ENCODE assay signal across 15 cellular contexts in the genomic region with DNA sequence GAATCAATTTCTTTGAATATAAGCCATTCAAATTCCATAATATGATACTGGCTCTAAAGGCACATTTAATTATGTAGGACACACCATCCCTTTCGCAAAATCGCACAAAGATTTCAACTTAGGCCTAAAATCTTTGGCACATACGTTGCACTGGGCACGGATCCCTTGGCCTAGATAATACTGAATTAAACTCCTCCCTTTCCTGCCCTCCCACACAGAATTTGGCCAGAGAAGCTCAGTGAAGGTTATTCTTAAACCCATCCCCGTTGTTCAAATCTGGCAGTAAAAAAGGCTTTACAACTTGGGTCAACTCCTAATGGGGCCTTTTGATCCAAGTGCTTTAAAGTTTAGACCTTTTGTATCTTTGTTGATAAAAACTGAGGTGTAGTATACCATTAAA.
DNase-seq lines count a peak whose midpoint lies in the region; ATAC-seq and TF ChIP-seq lines count a peak whose summit lies in the region.
"Had no signal": no experiment of that assay in that cellular context is flagged by ENCODE, and none has a peak within 500 bp of the region (broad histone marks: within the 10 kb centered on the region; RNA-seq: fewer than 3 reads in every experiment).

No MANE protein-coding gene starts in this region.

- H3K4me3 Mint-ChIP-seq in natural killer cell = no peak overlapping the region
- no peak overlapping the region for H3K4me3 Mint-ChIP-seq in stimulated activated naive B cell treated with anti-CD40 and anti-IgM and Interleukin-4, amounts not matched to agents 10 μg/mL and 1 μg/mL and 100 μg/mL, for 72 hours
- H3K4me3 Mint-ChIP-seq: activated T-helper 17 cell treated with anti-CD3 and anti-CD28 coated beads, Interleukin-2, amount 50 U/mL, for 72 hours had no signal

- TF ChIP-seq EP300 in suprapubic skin (IDR thresholded peaks at IDR 0.05) = no peak

- H3K36me3 Mint-ChIP-seq in natural killer cell = no peaks in the 10 kb centered on the region
- no peaks in the 10 kb centered on the region for H3K36me3 Mint-ChIP-seq in stimulated activated naive B cell treated with anti-CD40 and anti-IgM and Interleukin-4, amounts not matched to agents 10 μg/mL and 1 μg/mL and 100 μg/mL, for 72 hours

- no peak for ATAC-seq in natural killer cell
- no peak for ATAC-seq in stimulated activated naive B cell treated with anti-CD40 and anti-IgM and Interleukin-4, amounts not matched to agents 10 μg/mL and 1 μg/mL and 100 μg/mL, for 72 hours (replicated peaks)
- ATAC-seq: activated T-helper 17 cell treated with anti-CD3 and anti-CD28 coated beads, Interleukin-2, amount 50 U/mL, for 72 hours; K562 had no signal

- H3K9me3 ChIP-seq in suprapubic skin = no peaks in the 10 kb centered on the region

- no peak for TF ChIP-seq CTCF in VCaP (conservative IDR thresholded peaks at IDR 0.05)
- no peak for TF ChIP-seq CTCF in fibroblast of mammary gland (conservative IDR thresholded peaks at IDR 0.05; ENCODE audit: control insufficient read depth, insufficient read depth, low read depth, low read length)
- no peak for TF ChIP-seq CTCF in suprapubic skin (IDR thresholded peaks at IDR 0.05)
- TF ChIP-seq CTCF in natural killer cell (IDR thresholded peaks at IDR 0.05) = no peak

- no peak overlapping the region for H3K27ac Mint-ChIP-seq in natural killer cell
- no peak overlapping the region for H3K27ac Mint-ChIP-seq in stimulated activated naive B cell treated with anti-CD40 and anti-IgM and Interleukin-4, amounts not matched to agents 10 μg/mL and 1 μg/mL and 100 μg/mL, for 72 hours
- H3K27ac Mint-ChIP-seq: activated T-helper 17 cell treated with anti-CD3 and anti-CD28 coated beads, Interleukin-2, amount 50 U/mL, for 72 hours had no signal

- 47% methylated on average over 5 of the region's 5 CpGs for WGBS in suprapubic skin

- H3K4me3 ChIP-seq in fibroblast of mammary gland (ENCODE audit: control insufficient read depth, low read depth, low read length) = no peak overlapping the region
- no peak overlapping the region for H3K4me3 ChIP-seq in suprapubic skin
- H3K4me3 ChIP-seq: K562 had no signal

- H3K4me1 ChIP-seq in suprapubic skin = peaks cover 45% of the 10 kb centered on the region

- H3K36me3 ChIP-seq in suprapubic skin = no peaks in the 10 kb centered on the region

- H3K27ac ChIP-seq in VCaP (peak overlapping the region; percentile 30; the same call in 1 of the 2 replicates), suprapubic skin (peak overlapping the region; percentile 60)

- no peaks in the 10 kb centered on the region for H3K27me3 ChIP-seq in suprapubic skin

- TF ChIP-seq POLR2A in suprapubic skin (IDR thresholded peaks at IDR 0.05) = no peak

- no peaks in the 10 kb centered on the region for H3K27me3 Mint-ChIP-seq in natural killer cell (ENCODE audit: low read depth in 2 of 2)
- H3K27me3 Mint-ChIP-seq in stimulated activated naive B cell treated with anti-CD40 and anti-IgM and Interleukin-4, amounts not matched to agents 10 μg/mL and 1 μg/mL and 100 μg/mL, for 72 hours = peaks cover 0 to 5% of the 10 kb centered on the region in 2 donors
- H3K27me3 Mint-ChIP-seq: activated T-helper 17 cell treated with anti-CD3 and anti-CD28 coated beads, Interleukin-2, amount 50 U/mL, for 72 hours had no signal

- H3K9me3 Mint-ChIP-seq in natural killer cell = peaks cover 0 to 11% of the 10 kb centered on the region in 2 donors
- peaks cover 0 to 5% of the 10 kb centered on the region in 2 donors for H3K9me3 Mint-ChIP-seq in stimulated activated naive B cell treated with anti-CD40 and anti-IgM and Interleukin-4, amounts not matched to agents 10 μg/mL and 1 μg/mL and 100 μg/mL, for 72 hours
- H3K9me3 Mint-ChIP-seq: activated T-helper 17 cell treated with anti-CD3 and anti-CD28 coated beads, Interleukin-2, amount 50 U/mL, for 72 hours had no signal

- H3K4me1 Mint-ChIP-seq in natural killer cell = no peaks in the 10 kb centered on the region
- H3K4me1 Mint-ChIP-seq in stimulated activated naive B cell treated with anti-CD40 and anti-IgM and Interleukin-4, amounts not matched to agents 10 μg/mL and 1 μg/mL and 100 μg/mL, for 72 hours = no peaks in the 10 kb centered on the region
- H3K4me1 Mint-ChIP-seq: activated T-helper 17 cell treated with anti-CD3 and anti-CD28 coated beads, Interleukin-2, amount 50 U/mL, for 72 hours had no signal

- intact Hi-C loops in natural killer cell (cut with micrococcal nuclease) = no loop called here

- DNase-seq in fibroblast of mammary gland (ENCODE audit: low read depth) = peak; percentile 76
- peak; percentile 63 for DNase-seq in medulla oblongata (ENCODE audit: extremely low spot score)
- no peak for DNase-seq in suprapubic skin (ENCODE audit: low spot score in 2 of 2)
- no peak for DNase-seq in natural killer cell
- DNase-seq in stimulated activated naive B cell treated with anti-CD40 and anti-IgM and Interleukin-4, amounts not matched to agents 10 μg/mL and 1 μg/mL and 100 μg/mL, for 72 hours = no peak
- no peak for DNase-seq in GM19240 (ENCODE audit: insufficient read length, low spot score)
- no peak for DNase-seq in NCI-H226
- DNase-seq: activated CD4-positive, alpha-beta T cell treated with anti-CD3 and anti-CD28 coated beads, Interleukin-2, amount 50 U/mL, for 1 hour; effector CD8-positive, alpha-beta T cell; NCI-H1417 treated with DMSO at 0.1 percent for 48 hours; occipital lobe; T-helper 2 cell had no signal

Comparison
In these comparisons a context has a peak if more than half of its experiments do, and no peak if none do; other contexts are left out.
1. DNase-seq: peak in fibroblast of mammary gland (single experiment) and medulla oblongata (single experiment); none in suprapubic skin (0 of 2), natural killer cell (single experiment), stimulated activated naive B cell treated with anti-CD40 and anti-IgM and Interleukin-4, amounts not matched to agents 10 μg/mL and 1 μg/mL and 100 μg/mL, for 72 hours (single experiment), GM19240 (single experiment) and NCI-H226 (single experiment).